ENCODE assay signal across 20 cellular contexts in genomic region chr11:70586261-70587094, GRCh38.
"Had no signal": no experiment of that assay in that cellular context is flagged by ENCODE, and none has a peak within 500 bp of the region (broad histone marks: within the 10 kb centered on the region; RNA-seq: fewer than 3 reads in every experiment).

No MANE protein-coding gene starts in this region.

- H3K4me3 Mint-ChIP-seq: activated naive CD8-positive, alpha-beta T cell treated with anti-CD3 and anti-CD28 coated beads, Interleukin-2, amount 50 U/mL, for 24 hours; memory B cell; natural killer cell treated with Interleukin-12 subunit alpha and Interleukin-12 subunit beta and Interleukin-15 and Interleukin-18, amount 100 ng/mL, for 72 hours; T-helper 17 cell had no signal

- ATAC-seq: activated naive CD8-positive, alpha-beta T cell treated with anti-CD3 and anti-CD28 coated beads, Interleukin-2, amount 50 U/mL, for 24 hours; heart right ventricle; natural killer cell treated with Interleukin-12 subunit alpha and Interleukin-12 subunit beta and Interleukin-15 and Interleukin-18, amount 100 ng/mL, for 72 hours; sciatic nerve; T-helper 17 cell had no signal

- DNase-seq: activated CD4-positive, alpha-beta T cell treated with anti-CD3 and anti-CD28 coated beads for 4 hours; activated CD4-positive, alpha-beta T cell treated with anti-CD3 and anti-CD28 coated beads, Interleukin-2, amount 50 U/mL, for 48 hours; activated CD4-positive, CD25-positive, alpha-beta regulatory T cell; activated effector memory CD4-positive, alpha-beta T cell treated with anti-CD3 and anti-CD28 coated beads, Interleukin-2, amount 50 U/mL, for 16 hours; activated naive CD4-positive, alpha-beta T cell treated with anti-CD3 and anti-CD28 coated beads, Interleukin-2, amount 50 U/mL, for 16 hours; activated naive CD8-positive, alpha-beta T cell treated with anti-CD3 and anti-CD28 coated beads, Interleukin-2, amount 50 U/mL, for 24 hours; heart right ventricle; left ventricle myocardium inferior; stimulated activated CD4-positive, alpha-beta T cell treated with anti-CD3 and anti-CD28 coated beads, Interleukin-2, amount 100 ng/mL, for 48 hours; stimulated activated naive CD4-positive, alpha-beta T cell; SW 1271; T-helper 17 cell; testis; upper lobe of left lung had no signal

- H2AFZ ChIP-seq: parathyroid adenoma had no signal

- H3K9me3 ChIP-seq: left ventricle myocardium inferior, testis, upper lobe of left lung had no signal

- H3K27ac Mint-ChIP-seq: activated naive CD8-positive, alpha-beta T cell treated with anti-CD3 and anti-CD28 coated beads, Interleukin-2, amount 50 U/mL, for 24 hours; memory B cell; natural killer cell treated with Interleukin-12 subunit alpha and Interleukin-12 subunit beta and Interleukin-15 and Interleukin-18, amount 100 ng/mL, for 72 hours; T-helper 17 cell had no signal

- H3K4me1 Mint-ChIP-seq: memory B cell had no signal

- H3K27ac ChIP-seq: cardiac muscle cell, heart right ventricle, left ventricle myocardium inferior, parathyroid adenoma, testis, upper lobe of left lung had no signal

- H3K4me2 ChIP-seq: smooth muscle cell had no signal

- H3K9ac ChIP-seq: parathyroid adenoma had no signal

- H3K79me2 ChIP-seq: parathyroid adenoma had no signal

- H3K36me3 Mint-ChIP-seq: memory B cell; natural killer cell treated with Interleukin-12 subunit alpha and Interleukin-12 subunit beta and Interleukin-15 and Interleukin-18, amount 100 ng/mL, for 72 hours had no signal

- H3K9me3 Mint-ChIP-seq: activated naive CD8-positive, alpha-beta T cell treated with anti-CD3 and anti-CD28 coated beads, Interleukin-2, amount 50 U/mL, for 24 hours; memory B cell; natural killer cell treated with Interleukin-12 subunit alpha and Interleukin-12 subunit beta and Interleukin-15 and Interleukin-18, amount 100 ng/mL, for 72 hours had no signal

- H3K4me3 ChIP-seq: cardiac muscle cell, heart right ventricle, left ventricle myocardium inferior, smooth muscle cell, testis, upper lobe of left lung had no signal

- H3K4me1 ChIP-seq: heart right ventricle, left ventricle myocardium inferior, parathyroid adenoma, testis, upper lobe of left lung had no signal

- H3K36me3 ChIP-seq: cardiac muscle cell, heart right ventricle, left ventricle myocardium inferior, upper lobe of left lung had no signal

- H3K27me3 ChIP-seq: cardiac muscle cell, testis, upper lobe of left lung had no signal
